In genomic region chr14:21103165-21103709, GRCh38 we compare ENCODE assay signal across 8 cellular contexts. TPM values are rescaled to one million over a fixed set of nuclear protein-coding genes. Genes with fewer than 3 reads are reported as not detected.
DNase-seq lines count a peak whose midpoint lies in the region; ATAC-seq, FAIRE-seq and TF ChIP-seq lines count a peak whose summit lies in the region.

No MANE protein-coding gene starts in this region.

- 3% methylated on average over 15 of the region's 15 CpGs for WGBS in smooth muscle cell (ENCODE audit: low lambda C conversion rate)

- DNase-seq in NCI-H2107 treated with DMSO at 0.1 percent for 48 hours (lab: John Stamatoyannopoulos, UW; ENCODE audit: unreplicated experiment) (peak; percentile 97), NCI-H2107 (lab: John Stamatoyannopoulos, UW) (no peak), RWPE1 (ENCODE audit: low spot score) (no peak), fibroblast of the aortic adventitia (ENCODE audit: low read depth) (no peak), smooth muscle cell (lab: John Stamatoyannopoulos, UW; ENCODE audit: unreplicated experiment) (no peak), GM19239 (ENCODE audit: insufficient read length, low spot score) (no peak), left colon (no peak)

- no peaks in the 10 kb centered on the region for H3K79me2 ChIP-seq in smooth muscle cell (ENCODE audit: low read depth)

- no peaks in the 10 kb centered on the region for H3K9me3 ChIP-seq in smooth muscle cell (replicated peaks; ENCODE audit: low read depth)

- no peak for FAIRE-seq in GM19239 (lab: Jason Lieb, UNC)

- H3K4me1 ChIP-seq in smooth muscle cell (ENCODE audit: low read depth) = peaks cover 41% of the 10 kb centered on the region

- H3K27ac ChIP-seq in RWPE1 = peak overlapping the region; percentile 98
- peak overlapping the region; percentile 99 for H3K27ac ChIP-seq in smooth muscle cell (ENCODE audit: low read depth)

- H3K4me3 ChIP-seq in fibroblast of the aortic adventitia (ENCODE audit: low read depth, low read length) (peak overlapping the region; percentile 83), smooth muscle cell (peak overlapping the region; percentile 70)

- peak overlapping the region; percentile 99 for H3K9ac ChIP-seq in smooth muscle cell (ENCODE audit: low read depth)

- no peaks in the 10 kb centered on the region for H3K36me3 ChIP-seq in smooth muscle cell (ENCODE audit: low read depth)

- no peak for ATAC-seq in left colon
- no peak for ATAC-seq in HG03175 (IDR thresholded peaks at IDR 0.05; ENCODE audit: unreplicated experiment)

- H4K20me1 ChIP-seq in smooth muscle cell (ENCODE audit: low read depth) = no peaks in the 10 kb centered on the region

- peaks cover 21% of the 10 kb centered on the region for H3F3A ChIP-seq in smooth muscle cell (ENCODE audit: low read depth)

- H2AFZ ChIP-seq in smooth muscle cell (ENCODE audit: low read depth) = peak overlapping the region; percentile 69

- peak overlapping the region; percentile 95 for H3K4me2 ChIP-seq in smooth muscle cell

- POLR2A ChIA-PET in RWPE1 (lab: Yijun Ruan, JAX; ENCODE audit: low non-redundant PET) = no interaction called here

- TF ChIP-seq CTCF in RWPE1 (conservative IDR thresholded peaks at IDR 0.05; ENCODE audit: low read depth) (peak; percentile 79), fibroblast of the aortic adventitia (IDR thresholded peaks at IDR 0.05; ENCODE audit: insufficient read depth, low read length) (no peak), smooth muscle cell (IDR thresholded peaks at IDR 0.05; ENCODE audit: borderline replicate concordance, insufficient read depth, poor library complexity, severe bottlenecking) (peak; percentile 59)

- intact Hi-C loops in left colon (cut with DNase I, micrococcal nuclease) = no loop called here

- CTCF ChIA-PET in RWPE1 (lab: Yijun Ruan, JAX) = interaction anchor here (0.7 to 6.9 kb wide), 9 partner anchors 10 to 133 kb away, joined by 3 to 72 read pairs (median 10); partner anchors contain the start of genes ARHGEF40 and OR5AU1

- H3K27me3 ChIP-seq in smooth muscle cell (ENCODE audit: low read depth) = no peaks in the 10 kb centered on the region

RNA-seq across cellular contexts. Expression of gene TMEM253, which starts 2.4 kb away (rescaled TPM):
- total RNA-seq in fibroblast of the aortic adventitia (ENCODE audit: low replicate concordance) = 0.27 TPM in 1 of 2 replicates, not detected in the other
- 1.0 TPM in 1 of 2 replicates, not detected in the other for total RNA-seq in smooth muscle cell
- 0.41 TPM in 1 of 2 replicates, not detected in the other for polyA plus RNA-seq in smooth muscle cell
- 10 to 100 TPM; 37.5 to 46.8 TPM for total RNA-seq in left colon

RNA-seq across cellular contexts. Expression of gene ZNF219, which starts 4.8 kb away (rescaled TPM):
- total RNA-seq in fibroblast of the aortic adventitia (ENCODE audit: low replicate concordance) (5.9 and 22.4 TPM in 2 replicates), smooth muscle cell (10.0 and 15.2 TPM in 2 replicates), left colon (10 to 100 TPM; 51.1 to 53.7 TPM)
- polyA plus RNA-seq in smooth muscle cell = 8.8 and 12.6 TPM in 2 replicates

RNA-seq across cellular contexts. Expression of gene ARHGEF40, which starts 33.1 kb away (rescaled TPM):
- total RNA-seq in fibroblast of the aortic adventitia (ENCODE audit: low replicate concordance) (47.4 and 71.9 TPM in 2 replicates), smooth muscle cell (53.1 and 74.4 TPM in 2 replicates), left colon (10 to 100 TPM; 37.2 to 40.8 TPM)
- polyA plus RNA-seq in smooth muscle cell = 67.8 and 73.5 TPM in 2 replicates

RNA-seq across cellular contexts. Expression of gene RNASE8, which starts 45.6 kb away (rescaled TPM):
- total RNA-seq in fibroblast of the aortic adventitia (ENCODE audit: low replicate concordance) (not detected in 2 replicates), smooth muscle cell (not detected in 2 replicates), left colon (not detected)
- not detected in 2 replicates for polyA plus RNA-seq in smooth muscle cell

RNA-seq across cellular contexts. Expression of gene OR5AU1, which starts 52.6 kb away (rescaled TPM):
- total RNA-seq in fibroblast of the aortic adventitia (ENCODE audit: low replicate concordance) (0.08 TPM in 1 of 2 replicates, not detected in the other), smooth muscle cell (not detected in 2 replicates), left colon (not detected)
- polyA plus RNA-seq in smooth muscle cell = not detected in 2 replicates

Comparison
In these comparisons a context has a peak if more than half of its experiments do, and no peak if none do; other contexts are left out.
1. RNA of gene TMEM253, which starts 2.4 kb away (total RNA-seq): 37.5 to 46.8 TPM in left colon; 1.0 TPM in smooth muscle cell and 0.27 TPM in fibroblast of the aortic adventitia; every median in the first group is over 10 times any median in the second.